1 cellular context compared by ENCODE assay signal in genomic region chr12:124027753-124028559, GRCh38.
TF ChIP-seq lines count a peak whose summit lies in the region.

No MANE protein-coding gene starts in this region.

TF ChIP-seq in K562, 482 proteins besides CTCF, POLR2A, EP300 and RAD21:
- TF ChIP-seq ZFP36 (IDR thresholded peaks at IDR 0.05; ENCODE audit: low read depth, low read length, partially characterized antibody) (peak; percentile 54), ZNF436 (CRISPR knock-in tag; IDR thresholded peaks at IDR 0.05) (no peak), SREBF2 (CRISPR knock-in tag; IDR thresholded peaks at IDR 0.05) (no peak), DDX20 (tag; IDR thresholded peaks at IDR 0.05; ENCODE audit: low read depth) (no peak), SMARCE1 (IDR thresholded peaks at IDR 0.05) (no peak), MYNN (IDR thresholded peaks at IDR 0.05) (no peak), MYNN (CRISPR knock-in tag; IDR thresholded peaks at IDR 0.05) (no peak), RBM25 (IDR thresholded peaks at IDR 0.05; ENCODE audit: low read depth, low read length, severe bottlenecking) (peak; percentile 70), ETV5 (CRISPR knock-in tag; IDR thresholded peaks at IDR 0.05; ENCODE audit: low read depth) (no peak), GABPA (tag; conservative IDR thresholded peaks at IDR 0.05; ENCODE audit: low read depth) (no peak), KDM4B (IDR thresholded peaks at IDR 0.05; ENCODE audit: borderline replicate concordance in 2 of 2, low read depth in 1 of 2) (no peak), SETDB1 (IDR thresholded peaks at IDR 0.05; ENCODE audit: low read length) (no peak), ZNF354B (CRISPR knock-in tag; IDR thresholded peaks at IDR 0.05) (no peak), BCOR (IDR thresholded peaks at IDR 0.05) (0 out of 2 replicates have a peak, but pooled peaks have one; percentile 37), ZNF644 (tag; IDR thresholded peaks at IDR 0.05; ENCODE audit: low read depth) (no peak), TFE3 (CRISPR knock-in tag; IDR thresholded peaks at IDR 0.05) (no peak), BRF2 (IDR thresholded peaks at IDR 0.05; ENCODE audit: borderline replicate concordance, insufficient read depth, insufficient read length) (no peak), ZNF134 (CRISPR knock-in tag; conservative IDR thresholded peaks at IDR 0.05) (no peak), GTF2E2 (tag; IDR thresholded peaks at IDR 0.05) (no peak)
- TF ChIP-seq, protein P1, sequence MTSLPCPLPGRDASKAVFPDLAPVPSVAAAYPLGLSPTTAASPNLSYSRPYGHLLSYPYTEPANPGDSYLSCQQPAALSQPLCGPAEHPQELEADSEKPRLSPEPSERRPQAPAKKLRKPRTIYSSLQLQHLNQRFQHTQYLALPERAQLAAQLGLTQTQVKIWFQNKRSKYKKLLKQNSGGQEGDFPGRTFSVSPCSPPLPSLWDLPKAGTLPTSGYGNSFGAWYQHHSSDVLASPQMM (CRISPR knock-in tag; IDR thresholded peaks at IDR 0.05), result no peak
